31 cellular contexts compared by ENCODE assay signal in genomic region chr15:40773496-40773895, GRCh38. TPM values are rescaled to one million over a fixed set of nuclear protein-coding genes. Genes with fewer than 3 reads are reported as not detected.
"Had no signal": no experiment of that assay in that cellular context is flagged by ENCODE, and none has a peak within 500 bp of the region (broad histone marks: within the 10 kb centered on the region; RNA-seq: fewer than 3 reads in every experiment).

No MANE protein-coding gene starts in this region.

- H3K4me3 Mint-ChIP-seq: activated CD4-positive, alpha-beta T cell treated with anti-CD3 and anti-CD28 coated beads, Interleukin-2, amount 10 ng/mL, durations not matched to agents 24 days and 14 days; activated CD8-positive, alpha-beta T cell treated with anti-CD3 and anti-CD28 coated beads for 36 hours; activated naive CD8-positive, alpha-beta T cell treated with anti-CD3 and anti-CD28 coated beads for 36 hours; activated T-cell treated with anti-CD3 and anti-CD28 coated beads, Interleukin-2, amount 50 U/mL, for 72 hours; activated T-helper 17 cell treated with anti-CD3 and anti-CD28 coated beads, Interleukin-2, amount 50 U/mL, for 72 hours; T-cell had no signal

- H3K4me3 ChIP-seq: cardiac muscle cell, MG63, Peyer's patch had no signal

- ATAC-seq: activated CD8-positive, alpha-beta T cell treated with anti-CD3 and anti-CD28 coated beads for 36 hours; activated T-cell treated with anti-CD3 and anti-CD28 coated beads, Interleukin-2, amount 50 U/mL, for 72 hours; activated T-helper 17 cell treated with anti-CD3 and anti-CD28 coated beads, Interleukin-2, amount 50 U/mL, for 72 hours; PC-3; SK-N-SH treated with all-trans-retinoic acid at 6 μM for 48 hours; T-cell had no signal

- H3K27ac ChIP-seq: cardiac muscle cell, Peyer's patch had no signal

- H3K9me3 Mint-ChIP-seq: activated CD4-positive, alpha-beta T cell treated with anti-CD3 and anti-CD28 coated beads, Interleukin-2, amount 10 ng/mL, durations not matched to agents 24 days and 14 days; activated CD8-positive, alpha-beta T cell treated with anti-CD3 and anti-CD28 coated beads for 36 hours; activated naive CD8-positive, alpha-beta T cell treated with anti-CD3 and anti-CD28 coated beads for 36 hours; activated T-cell treated with anti-CD3 and anti-CD28 coated beads, Interleukin-2, amount 50 U/mL, for 72 hours; activated T-helper 17 cell treated with anti-CD3 and anti-CD28 coated beads, Interleukin-2, amount 50 U/mL, for 72 hours; T-cell had no signal

- H3K27me3 Mint-ChIP-seq: activated CD4-positive, alpha-beta T cell treated with anti-CD3 and anti-CD28 coated beads, Interleukin-2, amount 10 ng/mL, durations not matched to agents 24 days and 14 days; activated CD8-positive, alpha-beta T cell treated with anti-CD3 and anti-CD28 coated beads for 36 hours; activated naive CD8-positive, alpha-beta T cell treated with anti-CD3 and anti-CD28 coated beads for 36 hours; activated T-helper 17 cell treated with anti-CD3 and anti-CD28 coated beads, Interleukin-2, amount 50 U/mL, for 72 hours; T-cell had no signal

- H3K9me3 ChIP-seq: MG63, Peyer's patch had no signal

- H3K27ac Mint-ChIP-seq: activated CD4-positive, alpha-beta T cell treated with anti-CD3 and anti-CD28 coated beads, Interleukin-2, amount 10 ng/mL, durations not matched to agents 24 days and 14 days; activated CD8-positive, alpha-beta T cell treated with anti-CD3 and anti-CD28 coated beads for 36 hours; activated naive CD8-positive, alpha-beta T cell treated with anti-CD3 and anti-CD28 coated beads for 36 hours; activated T-cell treated with anti-CD3 and anti-CD28 coated beads, Interleukin-2, amount 50 U/mL, for 72 hours; activated T-helper 17 cell treated with anti-CD3 and anti-CD28 coated beads, Interleukin-2, amount 50 U/mL, for 72 hours had no signal

- DNase-seq: activated CD4-positive, alpha-beta T cell treated with anti-CD3 and anti-CD28 coated beads, Interleukin-2, amount 10 ng/mL, durations not matched to agents 24 days and 14 days; activated CD4-positive, alpha-beta T cell treated with anti-CD3 and anti-CD28 coated beads, Interleukin-2, amount 50 U/mL, for 4 hours; activated CD8-positive, alpha-beta T cell treated with anti-CD3 and anti-CD28 coated beads for 36 hours; activated effector memory CD4-positive, alpha-beta T cell treated with anti-CD3 and anti-CD28 coated beads, Interleukin-2, amount 50 U/mL, for 16 hours; activated naive CD4-positive, alpha-beta T cell; activated naive CD4-positive, alpha-beta T cell treated with anti-CD3 and anti-CD28 coated beads, Interleukin-2, amount 50 U/mL, for 16 hours; activated naive CD8-positive, alpha-beta T cell treated with anti-CD3 and anti-CD28 coated beads for 36 hours; activated T-cell treated with anti-CD3 and anti-CD28 coated beads, Interleukin-2, amount 50 U/mL, for 1 hour; activated T-cell treated with anti-CD3 and anti-CD28 coated beads, Interleukin-2, amount 50 U/mL, for 72 hours; amniotic stem cell; Kasumi-1; KG1; MG63; NCI-H1048; NCI-H1105 treated with DMSO at 0.1 percent for 48 hours; NCI-H1436; NCI-H1694; NCI-H2029; NCI-H345; NCI-H524 treated with DMSO at 0.1 percent for 48 hours; NCI-H748 treated with DMSO at 0.1 percent for 48 hours; NK-92 treated with Interleukin-12 subunit alpha and Interleukin-12 subunit beta, amount 100 ng/mL, for 24 hours; PC-3; Peyer's patch; RPMI8226; SIG-M5; T-cell had no signal

- H3K27me3 ChIP-seq: cardiac muscle cell, MG63, Peyer's patch had no signal

RNA-seq across cellular contexts. Expression of gene C15orf62, which starts 3.7 kb away (rescaled TPM):
- total RNA-seq: SK-MEL-5 had no signal
